9 cellular contexts compared by ENCODE assay signal in genomic region chr4:107862658-107863057, GRCh38. TPM values are rescaled to one million over a fixed set of nuclear protein-coding genes. Genes with fewer than 3 reads are reported as not detected.
DNase-seq lines count a peak whose midpoint lies in the region; ATAC-seq lines count a peak whose summit lies in the region.
"Had no signal": no experiment of that assay in that cellular context is flagged by ENCODE, and none has a peak within 500 bp of the region (broad histone marks: within the 10 kb centered on the region; RNA-seq: fewer than 3 reads in every experiment).

No MANE protein-coding gene starts in this region.

- H3K27me3 ChIP-seq in endocrine pancreas (ENCODE audit: control insufficient read depth, insufficient read depth, low read length) (no peaks in the 10 kb centered on the region), trophoblast cell (ENCODE audit: insufficient read depth, low read length) (no peaks in the 10 kb centered on the region)

- no peak overlapping the region for H3K4me2 ChIP-seq in trophoblast cell (ENCODE audit: low read length)

- H3K9ac ChIP-seq in endocrine pancreas (ENCODE audit: control insufficient read depth, insufficient read depth, low read length) (no peak overlapping the region), trophoblast cell (ENCODE audit: low read length) (no peak overlapping the region)
- H3K9ac ChIP-seq: parathyroid adenoma had no signal

- H2BK12ac ChIP-seq in trophoblast cell (ENCODE audit: low read length), result no peak overlapping the region

- peaks cover 30% of the 10 kb centered on the region for H3K4me1 ChIP-seq in endocrine pancreas (ENCODE audit: control insufficient read depth, insufficient read depth, low read length)
- no peaks in the 10 kb centered on the region for H3K4me1 ChIP-seq in trophoblast cell (ENCODE audit: control insufficient read depth in 1 of 2, insufficient read depth in 2 of 2, low read length in 2 of 2)
- H3K4me1 ChIP-seq: parathyroid adenoma had no signal

- H3K4ac ChIP-seq in trophoblast cell (ENCODE audit: low read depth, low read length), result no peak overlapping the region

- H2BK120ac ChIP-seq in trophoblast cell (ENCODE audit: insufficient read depth, low read length, poor library complexity), result no peak overlapping the region

- peak; percentile 68 for ATAC-seq in GM19463 (IDR thresholded peaks at IDR 0.05; ENCODE audit: unreplicated experiment)
- no peak for ATAC-seq in HG02610 (IDR thresholded peaks at IDR 0.05; ENCODE audit: unreplicated experiment)

- H3K9me3 ChIP-seq in endocrine pancreas (ENCODE audit: control insufficient read depth, low read length) (no peaks in the 10 kb centered on the region), trophoblast cell (ENCODE audit: insufficient read depth, low read depth, low read length) (no peaks in the 10 kb centered on the region)

- H2AK5ac ChIP-seq in trophoblast cell (ENCODE audit: low read length), result no peak overlapping the region

- DNase-seq in NCI-H510A treated with DMSO at 0.1 percent for 48 hours (lab: John Stamatoyannopoulos, UW), result peak; percentile 32
- DNase-seq in trophoblast cell, result peak; percentile 98 to 99
- DNase-seq in stimulated activated naive CD4-positive, alpha-beta T cell (lab: John Stamatoyannopoulos, UW), result no peak
- DNase-seq in putamen (ENCODE audit: low spot score), result no peak
- no peak for DNase-seq in RPMI8226

- H3K36me3 ChIP-seq in endocrine pancreas (ENCODE audit: control insufficient read depth, insufficient read depth, low read length) (no peaks in the 10 kb centered on the region), trophoblast cell (ENCODE audit: control insufficient read depth in 1 of 2, insufficient read depth in 2 of 2, low read length in 2 of 2) (no peaks in the 10 kb centered on the region)

- H2BK5ac ChIP-seq in trophoblast cell (ENCODE audit: low read depth, low read length, poor library complexity), result no peak overlapping the region

- H3K4me3 ChIP-seq in endocrine pancreas (ENCODE audit: control insufficient read depth, insufficient read depth, low read length) (peak overlapping the region; percentile 44), trophoblast cell (ENCODE audit: low read depth, low read length) (no peak overlapping the region)

- no peak overlapping the region for H3K27ac ChIP-seq in trophoblast cell (ENCODE audit: low read depth, low read length)
- H3K27ac ChIP-seq: parathyroid adenoma had no signal

- no peak overlapping the region for H4K8ac ChIP-seq in trophoblast cell (ENCODE audit: low read depth, low read length)

- no peaks in the 10 kb centered on the region for H3K79me1 ChIP-seq in trophoblast cell (ENCODE audit: low read length)

- H3K79me2 ChIP-seq in trophoblast cell (ENCODE audit: control insufficient read depth, insufficient read depth, low read length, poor library complexity), result no peaks in the 10 kb centered on the region
- H3K79me2 ChIP-seq: parathyroid adenoma had no signal

- no peak overlapping the region for H3K18ac ChIP-seq in trophoblast cell (ENCODE audit: low read length)

- no peak overlapping the region for H2AFZ ChIP-seq in trophoblast cell (ENCODE audit: insufficient read depth, low read length, poor library complexity)
- H2AFZ ChIP-seq: parathyroid adenoma had no signal

- no peak overlapping the region for H3K23ac ChIP-seq in trophoblast cell (ENCODE audit: low read length)

- WGBS in trophoblast cell (ENCODE audit: extremely low coverage, insufficient coverage, insufficient read length), result no CpG with 5 or more reads among the region's 5 CpGs

- no peak overlapping the region for H3K14ac ChIP-seq in trophoblast cell (ENCODE audit: low read length)

- no peak overlapping the region for H4K91ac ChIP-seq in trophoblast cell (ENCODE audit: low read depth, low read length)

- no peak overlapping the region for H4K12ac ChIP-seq in trophoblast cell (ENCODE audit: low read depth, low read length)

RNA-seq across cellular contexts. Expression of gene SGMS2, which starts 37.9 kb away (rescaled TPM):
- 2.5 and 3.0 TPM in 2 replicates for polyA plus RNA-seq in trophoblast cell (2013)

Comparison
In these comparisons a context has a peak if more than half of its experiments do, and no peak if none do; other contexts are left out.
1. DNase-seq: peak in NCI-H510A treated with DMSO at 0.1 percent for 48 hours (single experiment) and trophoblast cell (2 of 2); none in stimulated activated naive CD4-positive, alpha-beta T cell (0 of 6), putamen (single experiment) and RPMI8226 (single experiment).